In the genomic region with DNA sequence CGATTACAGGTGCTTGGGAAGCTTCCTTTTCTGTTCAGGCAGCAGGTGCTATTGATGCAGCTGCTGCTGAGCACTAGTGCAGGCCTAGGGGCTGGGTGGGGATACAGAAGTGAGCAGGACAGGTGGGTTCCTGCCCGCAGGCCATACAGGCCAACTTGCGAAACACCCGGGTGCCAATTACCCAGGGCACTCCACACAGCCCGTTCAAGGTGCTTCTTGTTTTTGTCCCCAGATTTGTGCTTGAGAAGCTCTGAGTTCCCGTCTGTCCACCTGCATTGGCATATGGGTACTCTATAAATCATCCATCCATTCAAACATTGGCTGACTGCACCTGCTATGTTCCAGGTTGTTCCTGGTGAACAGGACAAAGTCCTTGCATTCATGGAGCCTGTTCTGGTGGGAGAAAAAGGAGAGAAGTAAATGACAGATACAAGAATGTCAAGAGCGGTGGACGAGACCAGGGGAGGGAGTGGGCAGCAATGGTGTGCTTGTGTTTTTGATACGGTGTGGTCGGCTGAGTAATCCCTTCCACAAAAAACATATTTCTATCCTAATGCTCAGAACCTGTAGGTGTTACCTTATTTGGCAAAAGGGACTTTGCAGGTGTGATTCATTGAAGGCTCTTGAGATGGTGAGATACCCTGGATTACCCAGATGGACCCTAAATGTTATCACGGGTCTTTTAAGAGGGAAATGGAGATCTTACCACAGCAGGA, we compare ENCODE assay signal across 10 cellular contexts. TPM values are rescaled to one million over a fixed set of nuclear protein-coding genes. Genes with fewer than 3 reads are reported as not detected.
DNase-seq lines count a peak whose midpoint lies in the region; ATAC-seq and TF ChIP-seq lines count a peak whose summit lies in the region.
"Had no signal": no experiment of that assay in that cellular context is flagged by ENCODE, and none has a peak within 500 bp of the region (broad histone marks: within the 10 kb centered on the region; RNA-seq: fewer than 3 reads in every experiment).

No MANE protein-coding gene starts in this region.

- H3K36me3 ChIP-seq in heart right ventricle (no peaks in the 10 kb centered on the region), NT2/D1 (ENCODE audit: insufficient read depth, insufficient read length, low read length) (peaks cover 55% of the 10 kb centered on the region), liver (ENCODE audit: control insufficient read depth in 4 of 4, insufficient read depth in 3 of 4, low read depth in 1 of 4, low read length in 3 of 4) (peaks cover 0 to 5% (median 0%) of the 10 kb centered on the region in 4 donors), upper lobe of left lung (no peaks in the 10 kb centered on the region)

- H3K9me3 ChIP-seq in heart right ventricle (peaks cover 0 to 5% (median 0%) of the 10 kb centered on the region in 11 donors), NT2/D1 (ENCODE audit: insufficient read depth, low read length) (peaks cover 9% of the 10 kb centered on the region; the same call in 1 of the 2 replicates), liver (ENCODE audit: control insufficient read depth in 4 of 4, low read length in 3 of 4) (no peaks in the 10 kb centered on the region), upper lobe of left lung (no peaks in the 10 kb centered on the region)

- TF ChIP-seq RAD21 in liver (IDR thresholded peaks at IDR 0.05), result no peak

- H3K4me1 ChIP-seq in heart right ventricle, result peaks cover 14 to 87% (median 50%) of the 10 kb centered on the region in 9 donors
- H3K4me1 ChIP-seq in NT2/D1 (ENCODE audit: insufficient read depth, insufficient read length), result peaks cover 37% of the 10 kb centered on the region
- peaks cover 21 to 52% (median 45%) of the 10 kb centered on the region in 4 donors for H3K4me1 ChIP-seq in liver (ENCODE audit: control insufficient read depth in 4 of 4, insufficient read depth in 4 of 4, low read length in 3 of 4)
- peaks cover 55 to 65% (median 60%) of the 10 kb centered on the region in 4 donors for H3K4me1 ChIP-seq in upper lobe of left lung

- H3K9ac ChIP-seq in NT2/D1 (ENCODE audit: insufficient read length, low read depth) (peak overlapping the region; percentile 17), liver (ENCODE audit: low read depth in 1 of 2, low read length in 2 of 2) (peak overlapping the region in 1 of 2 donors; percentile 24)

- DNase-seq in heart right ventricle (no peak), left cardiac atrium (no peak), NT2/D1 (ENCODE audit: low read depth, low spot score) (no peak), upper lobe of left lung (no peak), globus pallidus (ENCODE audit: low spot score) (no peak), amygdala (lab: John Stamatoyannopoulos, UW) (no peak), EL (no peak)
- DNase-seq: activated gamma-delta T cell treated with Interleukin-2 at 50 U/mL for 16 hours; effector CD8-positive, alpha-beta T cell had no signal

- TF ChIP-seq CTCF in heart right ventricle (IDR thresholded peaks at IDR 0.05) (no peak), liver (IDR thresholded peaks at IDR 0.05; ENCODE audit: low read depth, low read length, missing input control) (no peak), upper lobe of left lung (IDR thresholded peaks at IDR 0.05) (no peak)

- H3K27ac ChIP-seq in heart right ventricle (peak overlapping the region in 8 of 10 donors; percentile 49 to 87 (median 82)), liver (ENCODE audit: low read depth in 1 of 2, low read length in 2 of 2) (peak overlapping the region; percentile 89 to 91), upper lobe of left lung (peak overlapping the region; percentile 67 to 88 (median 81))

- no peak for TF ChIP-seq EP300 in upper lobe of left lung (IDR thresholded peaks at IDR 0.05)

- H3K4me3 ChIP-seq in heart right ventricle (peak overlapping the region in 2 of 10 donors; percentile 25 to 44), NT2/D1 (ENCODE audit: insufficient read length, low read depth) (no peak overlapping the region), liver (ENCODE audit: low read depth in 1 of 3, low read length in 3 of 3) (no peak overlapping the region), upper lobe of left lung (peak overlapping the region in 1 of 4 donors; percentile 41)

- no peaks in the 10 kb centered on the region for H3K27me3 ChIP-seq in heart right ventricle
- no peaks in the 10 kb centered on the region for H3K27me3 ChIP-seq in NT2/D1 (ENCODE audit: insufficient read depth, insufficient read length)
- no peaks in the 10 kb centered on the region for H3K27me3 ChIP-seq in liver (ENCODE audit: control insufficient read depth in 4 of 4, insufficient read depth in 4 of 4, low read length in 3 of 4)
- H3K27me3 ChIP-seq in upper lobe of left lung, result no peaks in the 10 kb centered on the region

- 80 to 89% methylated on average over 11 of the region's 11 CpGs for WGBS in heart right ventricle, 2 donors
- WGBS in liver, result 64% methylated on average over 11 of the region's 11 CpGs
- 67 to 77% methylated on average over 11 of the region's 11 CpGs for WGBS in upper lobe of left lung, 2 donors

- intact Hi-C loops in heart right ventricle (cut with DNase I), result loop anchor here in 2 of 10 donors (5.0 to 10.0 kb wide), 3 partner anchors 69 to 98 kb away; no protein-coding TSS in a partner anchor
- intact Hi-C loops in left cardiac atrium (cut with DNase I), result no loop called here

- TF ChIP-seq POLR2A in upper lobe of left lung (IDR thresholded peaks at IDR 0.05), result no peak

- ATAC-seq in heart right ventricle (no peak), left cardiac atrium (no peak), upper lobe of left lung (ENCODE audit: low FRiP score in 2 of 2) (no peak)

TF ChIP-seq in liver, 16 proteins besides CTCF, POLR2A, EP300 and RAD21:
- TF ChIP-seq, protein P1, sequence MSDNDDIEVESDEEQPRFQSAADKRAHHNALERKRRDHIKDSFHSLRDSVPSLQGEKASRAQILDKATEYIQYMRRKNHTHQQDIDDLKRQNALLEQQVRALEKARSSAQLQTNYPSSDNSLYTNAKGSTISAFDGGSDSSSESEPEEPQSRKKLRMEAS (IDR thresholded peaks at IDR 0.05), result no peak
- TF ChIP-seq HNF4A (conservative IDR thresholded peaks at IDR 0.05) (peak in 1 of 2 donors; percentile 62), FOXA1 (IDR thresholded peaks at IDR 0.05) (no peak)
TF ChIP-seq in liver: peak in this region for 1.

RNA-seq across cellular contexts. Expression of a gene that starts 31.4 kb away (rescaled TPM):
- total RNA-seq in heart right ventricle, result 10 to 100 TPM in 6 of 10 donors, 1 to 10 TPM in 4; 6.3 to 14.2 (median 10.8) TPM
- polyA plus RNA-seq in heart right ventricle, result 10 to 100 TPM in 1 of 2 donors, 1 to 10 TPM in 1; 8.7 to 15.3 TPM
- 10 to 100 TPM; 15.1 to 27.0 TPM for total RNA-seq in left cardiac atrium
- total RNA-seq in liver, result 10 to 100 TPM in 1 of 2 donors, 1 to 10 TPM in 1; 4.1 to 18.4 TPM
- polyA plus RNA-seq in liver, result 10 to 100 TPM in 1 of 2 donors, 1 to 10 TPM in 1; 9.2 to 15.3 TPM
- total RNA-seq in upper lobe of left lung, result 10 to 100 TPM; 27.3 to 57.3 (median 33.4) TPM
